8 cellular contexts compared by ENCODE assay signal in the genomic region with DNA sequence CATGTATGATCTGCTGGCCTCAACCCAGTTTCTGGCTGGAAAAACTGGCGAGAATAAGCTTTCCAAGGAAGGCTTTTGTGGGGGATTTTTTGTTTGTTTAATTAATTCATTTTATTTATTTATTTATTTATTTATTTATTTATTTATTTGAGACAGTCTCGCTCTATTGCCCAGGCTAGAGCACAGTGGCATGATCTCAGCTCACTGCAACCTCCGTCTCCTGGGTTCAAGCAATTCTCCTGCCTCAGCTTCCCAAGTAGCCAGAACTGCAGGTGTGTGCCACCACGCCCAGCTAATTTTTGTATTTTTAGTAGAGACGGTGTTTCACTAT.
DNase-seq lines count a peak whose midpoint lies in the region; TF ChIP-seq lines count a peak whose summit lies in the region.
"Not testable (repeated sequence)": the region's sequence is repeated elsewhere in the genome, so short reads cannot be mapped to it uniquely, and the experiment has no call there.

No MANE protein-coding gene starts in this region.

- peak overlapping the region in 1 of 11 experiments; percentile 30; a peak in 1 of 22 replicates for H3K9ac ChIP-seq in BLaER1 treated with 17β-estradiol and CSF1 and Interleukin-3, amounts not matched to agents 10 nM and 100 nM
- H3K9ac ChIP-seq in smooth muscle cell (ENCODE audit: low read depth), result not testable (repeated sequence)

- not testable (repeated sequence) for TF ChIP-seq CTCF in RWPE1 (conservative IDR thresholded peaks at IDR 0.05; ENCODE audit: low read depth); adrenal gland (IDR thresholded peaks at IDR 0.05); dorsolateral prefrontal cortex (IDR thresholded peaks at IDR 0.05 in 54 of 56, conservative IDR thresholded peaks at IDR 0.05 in 2 of 56; ENCODE audit: low read depth in 1 of 56, partially characterized antibody in 56 of 56); right atrium auricular region (IDR thresholded peaks at IDR 0.05); nephron (IDR thresholded peaks at IDR 0.05; ENCODE audit: unreplicated experiment in 3 of 3); smooth muscle cell (IDR thresholded peaks at IDR 0.05; ENCODE audit: borderline replicate concordance, insufficient read depth, poor library complexity, severe bottlenecking); tibial nerve (IDR thresholded peaks at IDR 0.05)

- peaks cover 40 to 69% (median 52%) of the 10 kb centered on the region in 10 experiments for H3K4me1 ChIP-seq in BLaER1 treated with 17β-estradiol and CSF1 and Interleukin-3, amounts not matched to agents 10 nM and 100 nM
- H3K4me1 ChIP-seq in adrenal gland (replicated peaks in 1 of 2) (peaks cover 45 to 67% of the 10 kb centered on the region in 2 donors), right atrium auricular region (peaks cover 0 to 61% of the 10 kb centered on the region in 2 donors), smooth muscle cell (ENCODE audit: low read depth) (peaks cover 16% of the 10 kb centered on the region), tibial nerve (peaks cover 5 to 50% (median 40%) of the 10 kb centered on the region in 4 donors)

- peaks cover 28% of the 10 kb centered on the region for H3F3A ChIP-seq in smooth muscle cell (ENCODE audit: low read depth)

- peaks cover 74% of the 10 kb centered on the region for H3K36me3 Mint-ChIP-seq in nephron (ENCODE audit: low read depth)

- POLR2A ChIA-PET in RWPE1 (lab: Yijun Ruan, JAX; ENCODE audit: low non-redundant PET), result not testable (repeated sequence)

- H3K27ac ChIP-seq in BLaER1 treated with 17β-estradiol and CSF1 and Interleukin-3, amounts not matched to agents 10 nM and 100 nM, result not testable (repeated sequence)
- H3K27ac ChIP-seq in RWPE1, result peak overlapping the region; percentile 75
- peak overlapping the region in 4 of 5 donors; percentile 47 to 85 (median 70) for H3K27ac ChIP-seq in adrenal gland
- H3K27ac ChIP-seq in dorsolateral prefrontal cortex, result peak overlapping the region; percentile 4 to 91 (median 79)
- peak overlapping the region; percentile 84 to 89 for H3K27ac ChIP-seq in right atrium auricular region
- peak overlapping the region; percentile 100 for H3K27ac ChIP-seq in smooth muscle cell (ENCODE audit: low read depth)
- H3K27ac ChIP-seq in tibial nerve, result peak overlapping the region in 3 of 4 donors; percentile 15 to 88 (median 51)

- not testable (repeated sequence) for H2AFZ ChIP-seq in smooth muscle cell (ENCODE audit: low read depth)

- CTCF ChIA-PET in RWPE1 (lab: Yijun Ruan, JAX), result interaction anchor here (1.0 to 10.3 kb wide), 2 partner anchors 12 to 105 kb away, joined by 3 to 387 read pairs; no protein-coding TSS in a partner anchor

- H3K4me2 ChIP-seq in BLaER1 treated with 17β-estradiol and CSF1 and Interleukin-3, amounts not matched to agents 10 nM and 100 nM, result peak overlapping the region in 6 of 11 experiments; percentile 2 to 29 (median 19); a peak in 8 of 22 replicates
- peak overlapping the region; percentile 13 for H3K4me2 ChIP-seq in smooth muscle cell

- H3K9me3 ChIP-seq in BLaER1 treated with 17β-estradiol and CSF1 and Interleukin-3, amounts not matched to agents 10 nM and 100 nM (replicated peaks in 1 of 11); adrenal gland (replicated peaks in 1 of 3); right atrium auricular region; smooth muscle cell (replicated peaks; ENCODE audit: low read depth); tibial nerve: not testable (repeated sequence)

- H4K20me1 ChIP-seq in BLaER1 treated with 17β-estradiol and CSF1 and Interleukin-3, amounts not matched to agents 10 nM and 100 nM, result peaks cover 6 to 77% (median 40%) of the 10 kb centered on the region in 11 experiments; a peak in 18 of 22 replicates
- not testable (repeated sequence) for H4K20me1 ChIP-seq in smooth muscle cell (ENCODE audit: low read depth)

- not testable (repeated sequence) for TF ChIP-seq POLR2A in adrenal gland (IDR thresholded peaks at IDR 0.05); tibial nerve (IDR thresholded peaks at IDR 0.05)

- peaks cover 43% of the 10 kb centered on the region for H3K4me1 Mint-ChIP-seq in nephron

- intact Hi-C loops in adrenal gland (cut with DNase I) (loop anchor here (5.0 kb wide), 2 partner anchors 85 to 105 kb away; no protein-coding TSS in a partner anchor), dorsolateral prefrontal cortex (cut with DNase I) (loop anchor here (5.0 to 10.0 kb wide), 2 partner anchors 40 to 77 kb away; a partner anchor contains a TSS)

- WGBS in adrenal gland, 4 donors, result 74 to 85% (median 79%) methylated on average over 5 of the region's 5 CpGs
- 92% methylated on average over 5 of the region's 5 CpGs for WGBS in smooth muscle cell (ENCODE audit: low lambda C conversion rate)
- 74 to 78% methylated on average over 5 of the region's 5 CpGs for WGBS in tibial nerve, 2 donors

- TF ChIP-seq EP300 in tibial nerve (IDR thresholded peaks at IDR 0.05), result not testable (repeated sequence)

- peak overlapping the region in 2 of 3 experiments; percentile 64 to 82 for H3K27ac Mint-ChIP-seq in nephron

- not testable (repeated sequence) for H3K9me3 Mint-ChIP-seq in nephron

- peaks cover 84 to 100% (median 92%) of the 10 kb centered on the region in 11 experiments for H3K36me3 ChIP-seq in BLaER1 treated with 17β-estradiol and CSF1 and Interleukin-3, amounts not matched to agents 10 nM and 100 nM
- H3K36me3 ChIP-seq in adrenal gland (replicated peaks in 1 of 2) (peaks cover 0 to 43% of the 10 kb centered on the region in 2 donors), right atrium auricular region (peaks cover 41% of the 10 kb centered on the region), tibial nerve (peaks cover 2 to 61% (median 6%) of the 10 kb centered on the region in 3 donors)
- not testable (repeated sequence) for H3K36me3 ChIP-seq in smooth muscle cell (ENCODE audit: low read depth)

- H3K4me3 Mint-ChIP-seq in nephron, result not testable (repeated sequence)

- H3K27me3 Mint-ChIP-seq in nephron (ENCODE audit: low read depth), result not testable (repeated sequence)

- H3K79me2 ChIP-seq in smooth muscle cell (ENCODE audit: low read depth), result not testable (repeated sequence)

- H3K4me3 ChIP-seq in BLaER1 treated with 17β-estradiol and CSF1 and Interleukin-3, amounts not matched to agents 10 nM and 100 nM; adrenal gland; right atrium auricular region; smooth muscle cell; tibial nerve: not testable (repeated sequence)
- H3K4me3 ChIP-seq in dorsolateral prefrontal cortex, result peak overlapping the region in 4 of 59 donors; percentile 5 to 32 (median 18)

- not testable (repeated sequence) for DNase-seq in RWPE1 (ENCODE audit: low spot score); adrenal gland; dorsolateral prefrontal cortex; right atrium auricular region (ENCODE audit: low spot score); smooth muscle cell (lab: John Stamatoyannopoulos, UW; ENCODE audit: unreplicated experiment); tibial nerve (ENCODE audit: low spot score in 2 of 2)

- not testable (repeated sequence) for H3K27me3 ChIP-seq in BLaER1 treated with 17β-estradiol and CSF1 and Interleukin-3, amounts not matched to agents 10 nM and 100 nM; adrenal gland; dorsolateral prefrontal cortex; right atrium auricular region; smooth muscle cell (ENCODE audit: low read depth); tibial nerve
